ENCODE assay signal across 9 cellular contexts in the genomic region with DNA sequence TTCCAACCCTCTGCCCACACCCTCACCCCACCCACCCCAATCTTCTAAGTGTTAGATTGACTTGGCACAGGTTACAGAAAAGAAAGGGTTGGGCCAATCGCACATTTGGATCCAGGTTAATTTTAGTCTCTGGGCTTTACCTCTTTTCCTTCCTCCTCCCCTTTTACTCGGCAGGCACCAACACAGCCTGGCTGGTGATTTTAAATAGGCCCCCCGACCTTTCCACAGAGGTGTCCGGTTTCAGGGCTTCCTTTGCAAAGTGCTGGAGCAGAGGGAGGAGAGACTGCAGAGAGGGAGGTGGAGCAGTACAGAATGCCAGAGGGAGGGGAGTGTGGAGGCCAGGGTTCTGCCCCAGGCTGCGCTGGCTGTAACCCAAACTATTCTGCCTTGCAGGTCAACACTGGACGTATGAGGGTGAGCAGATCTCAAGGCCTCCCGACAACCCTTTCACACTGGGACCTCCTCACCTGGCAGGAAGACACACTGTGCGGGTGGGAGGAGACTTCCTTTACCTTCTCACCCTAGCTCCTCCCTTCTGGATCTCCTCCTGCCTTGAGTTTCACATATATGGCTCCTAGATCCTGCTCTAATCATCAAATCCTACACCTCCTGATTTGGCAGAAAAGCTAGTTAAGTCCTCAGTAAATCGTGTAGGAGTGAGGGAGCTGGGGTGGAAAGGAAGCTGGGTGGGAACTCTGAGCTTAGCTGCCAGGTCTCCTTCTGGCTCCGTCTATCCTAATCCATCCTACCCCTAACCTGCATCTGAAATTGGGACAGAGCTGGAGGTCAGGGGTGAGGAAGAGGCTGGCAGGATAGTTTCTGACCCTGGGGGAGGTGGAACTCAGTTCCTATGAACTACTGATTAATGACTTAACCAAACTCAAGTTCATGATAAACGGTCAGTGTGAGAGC. TPM values are rescaled to one million over a fixed set of nuclear protein-coding genes. Genes with fewer than 3 reads are reported as not detected.
DNase-seq lines count a peak whose midpoint lies in the region; ATAC-seq, FAIRE-seq and TF ChIP-seq lines count a peak whose summit lies in the region.
"Had no signal": no experiment of that assay in that cellular context is flagged by ENCODE, and none has a peak within 500 bp of the region (broad histone marks: within the 10 kb centered on the region; RNA-seq: fewer than 3 reads in every experiment).

No MANE protein-coding gene starts in this region.

- H3K27ac ChIP-seq in left lung: peak overlapping the region; percentile 16 to 56

- FAIRE-seq in urothelium cell line (lab: Jason Lieb, UNC) (no peak), GM12891 (lab: Jason Lieb, UNC) (no peak)

- no TSS peak for BruUV-seq in MCF 10A (replicated peaks; lab: Mats Ljungman, UMichigan)

- H3K4me3 Mint-ChIP-seq in MCF 10A (ENCODE audit: unreplicated experiment): peak overlapping the region; percentile 64

- H3K9me3 Mint-ChIP-seq in MCF 10A (ENCODE audit: unreplicated experiment): no peaks in the 10 kb centered on the region

- peaks cover 66% of the 10 kb centered on the region for H3K4me1 Mint-ChIP-seq in MCF 10A (ENCODE audit: insufficient read depth, unreplicated experiment)

- POLR2A ChIA-PET in MCF 10A (lab: Yijun Ruan, JAX): interaction anchor here (0.7 to 11.7 kb wide), 12 partner anchors 8 to 331 kb away, joined by 3 to 239 read pairs (median 6); partner anchors contain the start of genes ANP32E, APH1A, C1orf54 and CIART

- peaks cover 19% of the 10 kb centered on the region for H3K36me3 Mint-ChIP-seq in MCF 10A (ENCODE audit: insufficient read depth, unreplicated experiment)

- no peak overlapping the region for H3K4me3 ChIP-seq in left lung

- H3K27ac Mint-ChIP-seq in MCF 10A (ENCODE audit: low read depth, unreplicated experiment): peak overlapping the region; percentile 47

- TF ChIP-seq CTCF in MCF 10A (IDR thresholded peaks at IDR 0.05; ENCODE audit: unreplicated experiment) (no peak), left lung (IDR thresholded peaks at IDR 0.05) (no peak)

- H3K4me1 ChIP-seq in left lung: peaks cover 0 to 24% of the 10 kb centered on the region in 2 donors

- no peaks in the 10 kb centered on the region for H3K27me3 Mint-ChIP-seq in MCF 10A (ENCODE audit: insufficient read depth, unreplicated experiment)

- intact Hi-C loops in MCF 10A (cut with micrococcal nuclease) (loop anchor here (5.0 kb wide), 4 partner anchors 202 to 552 kb away; partner anchors contain the start of gene ADAMTSL4), left lung (cut with DNase I) (no loop called here)

- H3K36me3 ChIP-seq in left lung: peaks cover 0 to 12% of the 10 kb centered on the region in 2 donors

- peak in 2 of 3 experiments; percentile 21 to 83 for DNase-seq in NCI-H1417 (lab: John Stamatoyannopoulos, UW)
- DNase-seq in NCI-H1417 treated with DMSO at 0.1 percent for 48 hours (lab: John Stamatoyannopoulos, UW): no peak
- DNase-seq in MCF 10A (ENCODE audit: unreplicated experiment): peak; percentile 89
- peak in 1 of 2 donors; percentile 82 for DNase-seq in left lung
- DNase-seq in urothelium cell line (ENCODE audit: low spot score): peak; percentile 32
- no peak for DNase-seq in GM12891 (ENCODE audit: insufficient read length, low spot score)
- no peak for DNase-seq in cerebellum (ENCODE audit: low spot score)
- DNase-seq: 8988T had no signal

- no peak for TF ChIP-seq POLR2A in GM12891 (IDR thresholded peaks at IDR 0.05; ENCODE audit: low read depth, low read length)

- peaks cover 0 to 35% of the 10 kb centered on the region in 2 donors for H3K27me3 ChIP-seq in left lung

- CTCF ChIA-PET in MCF 10A (lab: Yijun Ruan, JAX): interaction anchor here (0.6 to 12.7 kb wide), 7 partner anchors 10 to 548 kb away, joined by 3 to 215 read pairs (median 4); partner anchors contain the start of genes APH1A, CIART and CTSK

- ATAC-seq in left lung (peak; percentile 85), HG02610 (IDR thresholded peaks at IDR 0.05; ENCODE audit: unreplicated experiment) (no peak)

- no peaks in the 10 kb centered on the region for H3K9me3 ChIP-seq in left lung

TF ChIP-seq in GM12891, 5 proteins besides CTCF, POLR2A, EP300 and RAD21:
- TF ChIP-seq POLR2AphosphoS5 (IDR thresholded peaks at IDR 0.05; ENCODE audit: low read depth, low read length) (no peak), TAF1 (IDR thresholded peaks at IDR 0.05; ENCODE audit: low read depth, low read length) (no peak), PAX5 (IDR thresholded peaks at IDR 0.05; ENCODE audit: insufficient read depth, low read length, severe bottlenecking) (no peak), POU2F2 (IDR thresholded peaks at IDR 0.05; ENCODE audit: low read depth, low read length) (no peak), SPI1 (IDR thresholded peaks at IDR 0.05; ENCODE audit: low read depth, low read length) (no peak)

RNA-seq across cellular contexts. Expression of gene CA14, which starts 2.4 kb away (rescaled TPM):
- 0.26 TPM in 1 of 2 replicates, not detected in the other for total RNA-seq in MCF 10A (2022)
- total RNA-seq in left lung: under 1 TPM; 0.18 to 0.44 TPM
- polyA plus RNA-seq in GM12891 (2012; ENCODE audit: low read depth, missing spikeins): 0.27 TPM
- 7.3 TPM for total RNA-seq in cerebellum

RNA-seq across cellular contexts. Expression of gene APH1A, which starts 8.8 kb away (rescaled TPM):
- total RNA-seq in MCF 10A (2022): 123 and 154 TPM in 2 replicates
- 100 to 1,000 TPM; 127 to 143 TPM for total RNA-seq in left lung
- polyA plus RNA-seq in GM12891 (2012; ENCODE audit: low read depth, missing spikeins): 71.9 TPM
- 56.2 TPM for total RNA-seq in cerebellum

RNA-seq across cellular contexts. Expression of gene C1orf54, which starts 12.6 kb away (rescaled TPM):
- total RNA-seq in MCF 10A (2022) (1.8 and 2.3 TPM in 2 replicates), left lung (10 to 100 TPM; 10.8 to 21.3 TPM), cerebellum (13.5 TPM)
- polyA plus RNA-seq in GM12891 (2012; ENCODE audit: low read depth, missing spikeins): 16.9 TPM

RNA-seq across cellular contexts. Expression of gene CIART, which starts 22.3 kb away (rescaled TPM):
- total RNA-seq in MCF 10A (2022): 5.0 and 5.2 TPM in 2 replicates
- total RNA-seq in left lung: 1 to 10 TPM; 3.4 to 3.9 TPM
- 2.0 TPM for polyA plus RNA-seq in GM12891 (2012; ENCODE audit: low read depth, missing spikeins)
- 4.4 TPM for total RNA-seq in cerebellum

RNA-seq across cellular contexts. Expression of gene ANP32E, which starts 24.1 kb away (rescaled TPM):
- total RNA-seq in MCF 10A (2022): 56.5 and 67.3 TPM in 2 replicates
- total RNA-seq in left lung: 10 to 100 TPM; 27.3 to 31.4 TPM
- polyA plus RNA-seq in GM12891 (2012; ENCODE audit: low read depth, missing spikeins): 65.6 TPM
- 31.6 TPM for total RNA-seq in cerebellum

Comparison
In these comparisons a context has a peak if more than half of its experiments do, and no peak if none do; other contexts are left out.
1. DNase-seq: peak in NCI-H1417 (2 of 3), MCF 10A (single experiment) and urothelium cell line (single experiment); none in NCI-H1417 treated with DMSO at 0.1 percent for 48 hours (single experiment), GM12891 (single experiment) and cerebellum (single experiment).